In the genomic region with DNA sequence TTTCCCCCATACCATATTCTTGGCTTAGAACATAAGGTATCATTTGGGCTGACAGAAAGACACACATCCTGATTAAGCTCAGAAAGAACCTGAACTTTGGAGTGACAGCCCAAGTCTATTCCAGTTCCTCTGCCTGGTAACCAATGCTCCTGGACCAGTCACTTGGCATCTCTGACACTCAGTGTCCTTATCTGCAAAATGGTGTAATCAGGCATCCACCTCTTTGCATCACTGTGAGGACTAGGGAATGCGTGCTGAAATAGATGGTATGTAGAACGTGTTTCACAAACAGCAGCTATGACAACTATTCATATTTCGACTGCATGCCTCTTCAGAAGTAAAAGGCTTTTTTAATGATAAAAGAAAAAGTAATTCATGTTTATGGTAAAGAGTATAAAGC, we compare ENCODE assay signal across 18 cellular contexts.
"Had no signal": no experiment of that assay in that cellular context is flagged by ENCODE, and none has a peak within 500 bp of the region (broad histone marks: within the 10 kb centered on the region; RNA-seq: fewer than 3 reads in every experiment).

No MANE protein-coding gene starts in this region.

- H3K27me3 ChIP-seq: body of pancreas, right atrium auricular region, tibial nerve, uterus had no signal

- H3K27ac ChIP-seq: body of pancreas, epithelial cell of prostate, gastroesophageal sphincter, heart right ventricle, prostate gland, right atrium auricular region, tibial nerve, uterus had no signal

- H3K4me3 ChIP-seq: body of pancreas, gastroesophageal sphincter, heart right ventricle, prostate gland, right atrium auricular region, tibial nerve, uterus had no signal

- H3K4me1 ChIP-seq: body of pancreas, gastroesophageal sphincter, prostate gland, right atrium auricular region, uterus had no signal

- H3K36me3 ChIP-seq: gastroesophageal sphincter, heart right ventricle, prostate gland, right atrium auricular region, tibial nerve, uterus had no signal

- ATAC-seq: activated CD8-positive, alpha-beta T cell treated with anti-CD3 and anti-CD28 coated beads for 36 hours; activated T-helper 17 cell treated with anti-CD3 and anti-CD28 coated beads, Interleukin-2, amount 50 U/mL, for 72 hours; body of pancreas; gastroesophageal sphincter; heart right ventricle; left ventricle myocardium superior; WTC11 had no signal

- H3K9me3 ChIP-seq: body of pancreas, gastroesophageal sphincter, heart right ventricle, prostate gland, right atrium auricular region, tibial nerve, uterus had no signal

- DNase-seq: activated CD4-positive, alpha-beta T cell treated with anti-CD3 and anti-CD28 coated beads for 48 hours; activated CD8-positive, alpha-beta T cell treated with anti-CD3 and anti-CD28 coated beads for 36 hours; activated naive CD4-positive, alpha-beta T cell; activated naive CD8-positive, alpha-beta T cell treated with anti-CD3 and anti-CD28 coated beads, Interleukin-2, amount 10 ng/mL, durations not matched to agents 7 days and 5 days; activated T-cell treated with anti-CD3 and anti-CD28 coated beads, Interleukin-2, amount 50 U/mL, for 1 hour; body of pancreas; endodermal cell; heart right ventricle; kidney glomerular epithelial cell; left ventricle myocardium superior; uterus had no signal
